ENCODE assay signal across 8 cellular contexts in the genomic region with DNA sequence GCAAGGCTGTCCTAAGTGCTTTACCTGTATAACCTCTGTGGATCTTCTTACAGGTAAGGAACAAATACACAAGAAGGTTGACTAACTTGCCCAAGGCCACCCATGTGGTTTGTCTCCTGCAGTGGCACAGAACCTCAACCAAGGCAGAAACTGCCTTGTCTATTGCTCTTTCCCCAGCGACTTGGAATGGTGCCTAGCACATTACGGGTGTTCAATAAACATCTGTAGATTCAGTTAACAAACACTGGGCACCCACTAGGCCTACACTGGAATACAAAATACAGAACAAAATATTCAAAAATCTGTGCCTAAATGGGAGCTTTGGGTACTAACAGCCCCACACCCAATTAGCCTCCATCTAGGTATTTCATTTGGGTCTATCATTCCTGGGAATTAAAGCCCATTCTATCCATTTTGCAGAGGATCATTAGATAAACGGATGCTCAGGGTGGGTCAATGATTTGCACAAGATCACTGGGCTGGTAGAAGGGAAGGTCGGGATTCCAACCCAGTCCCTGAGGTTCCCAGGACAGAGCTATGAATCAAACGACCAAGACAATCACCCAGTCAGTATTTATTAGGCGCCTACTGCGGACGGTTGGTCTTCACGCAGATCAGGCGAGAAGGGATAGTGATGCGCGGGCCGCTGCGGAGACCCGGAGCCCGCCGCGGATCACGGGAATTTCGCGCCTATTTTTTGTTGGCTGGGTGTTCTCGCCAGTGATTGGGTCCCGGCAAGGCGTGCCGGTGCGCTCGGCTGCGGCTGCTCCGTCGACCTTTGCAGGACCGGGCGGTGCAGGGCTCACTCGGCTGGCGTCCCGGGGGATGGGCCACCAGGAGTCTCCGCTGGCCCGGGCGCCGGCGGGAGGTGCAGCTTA. TPM values are rescaled to one million over a fixed set of nuclear protein-coding genes. Genes with fewer than 3 reads are reported as not detected.
DNase-seq lines count a peak whose midpoint lies in the region; ATAC-seq, FAIRE-seq and TF ChIP-seq lines count a peak whose summit lies in the region.

A gene (plus strand): TSS at position 771 of the 878 bp plus-strand sequence. CDS start 55 bp downstream, at position 826.

- TF ChIP-seq CTCF in PC-9 (conservative IDR thresholded peaks at IDR 0.05) = no peak

- peaks cover 3% of the 10 kb centered on the region; the same call in 1 of the 2 replicates for H3K36me3 ChIP-seq in PC-9 (ENCODE audit: low read depth)

- peak within 1 kb of the TSS; percentile 97 for H3K27ac ChIP-seq in PC-9

- DNase-seq in DMS79 treated with DMSO at 0.1 percent for 48 hours (lab: John Stamatoyannopoulos, UW) (peak; percentile 54), HTR-8/SVneo (ENCODE audit: insufficient read length, low spot score) (peak; percentile 62), PC-9 (peak in 1 of 2 experiments; percentile 52), left cardiac atrium (no peak), renal cortical epithelial cell (ENCODE audit: low read depth) (peak; percentile 47), NAMALWA (ENCODE audit: low spot score) (no peak)
- DNase-seq in activated naive CD4-positive, alpha-beta T cell treated with anti-CD3 and anti-CD28 coated beads, Interleukin-2, amount 50 U/mL, for 72 hours (ENCODE audit: low spot score in 2 of 2) = peak; percentile 68 to 83

- H3F3A ChIP-seq in PC-9 (ENCODE audit: insufficient read depth, low read depth) = peaks cover 8% of the 10 kb centered on the region; the same call in 1 of the 2 replicates

- no peaks in the 10 kb centered on the region for H3K9me3 ChIP-seq in PC-9 (ENCODE audit: insufficient read depth, low read depth)

- H3K4me1 ChIP-seq in PC-9 (replicated peaks; ENCODE audit: insufficient read depth) = peaks cover 30% of the 10 kb centered on the region

- FAIRE-seq in HTR-8/SVneo (lab: Jason Lieb, UNC) = no peak

- peaks cover 24% of the 10 kb centered on the region; the same call in 1 of the 2 replicates for H4K20me1 ChIP-seq in PC-9 (ENCODE audit: insufficient read depth)

- no peaks in the 10 kb centered on the region for H3K9me2 ChIP-seq in PC-9 (ENCODE audit: insufficient read depth)

- H3K27ac Mint-ChIP-seq in activated naive CD4-positive, alpha-beta T cell treated with anti-CD3 and anti-CD28 coated beads, Interleukin-2, amount 50 U/mL, for 72 hours = peak within 1 kb of the TSS; percentile 99 to 100

- peak within 1 kb of the TSS; percentile 96 for H2AFZ ChIP-seq in PC-9

- peak within 1 kb of the TSS; percentile 82 for H3K4me3 ChIP-seq in PC-9

- CTCF ChIA-PET in PC-9 (lab: Charles Lee) = interaction anchor here (0.5 to 0.6 kb wide), 2 partner anchors 41 to 672 kb away, joined by 3 to 4 read pairs; no protein-coding TSS in a partner anchor

- H3K4me2 ChIP-seq in PC-9 = peak within 1 kb of the TSS; percentile 96

- intact Hi-C loops in PC-9 (cut with micrococcal nuclease; ENCODE audit: unreplicated experiment) = loop anchor here (2.0 to 10.0 kb wide), 3 partner anchors 51 to 296 kb away; no protein-coding TSS in a partner anchor
- intact Hi-C loops in left cardiac atrium (cut with DNase I) = loop anchor here in 1 of 2 donors (5.0 kb wide), 1 partner anchor 46 kb away; no protein-coding TSS in a partner anchor

- ATAC-seq in GM21526 (IDR thresholded peaks at IDR 0.05; ENCODE audit: low FRiP score, unreplicated experiment) (peak; percentile 41), left cardiac atrium (peak; percentile 62 to 82)
- peak; percentile 65 to 66 for ATAC-seq in activated naive CD4-positive, alpha-beta T cell treated with anti-CD3 and anti-CD28 coated beads, Interleukin-2, amount 50 U/mL, for 72 hours

- POLR2A ChIA-PET in PC-9 (lab: Charles Lee; ENCODE audit: unreplicated experiment) = interaction anchor here (0.7 kb wide), 1 partner anchor 8 kb away, joined by 9 read pairs; no protein-coding TSS in a partner anchor

- H3K27me3 ChIP-seq in PC-9 (ENCODE audit: insufficient read depth, low read depth) = no peaks in the 10 kb centered on the region

- TSS peak; percentile 53 for BruUV-seq in PC-9 (replicated peaks; lab: Mats Ljungman, UMichigan)

- H3K9me3 Mint-ChIP-seq in activated naive CD4-positive, alpha-beta T cell treated with anti-CD3 and anti-CD28 coated beads, Interleukin-2, amount 50 U/mL, for 72 hours = no peaks in the 10 kb centered on the region

- H3K79me2 ChIP-seq in PC-9 (ENCODE audit: low read depth) = peaks cover 38% of the 10 kb centered on the region

- H3K36me3 Mint-ChIP-seq in activated naive CD4-positive, alpha-beta T cell treated with anti-CD3 and anti-CD28 coated beads, Interleukin-2, amount 50 U/mL, for 72 hours = peaks cover 24 to 29% of the 10 kb centered on the region in 2 donors

RNA-seq across cellular contexts. Expression of the gene that starts here (rescaled TPM):
- total RNA-seq in PC-9 (2021) (36.7 and 38.4 TPM in 2 replicates), left cardiac atrium (10 to 100 TPM; 13.2 to 19.3 TPM), renal cortical epithelial cell (15.6 and 36.2 TPM in 2 replicates)
- 10 to 100 TPM; 23.5 to 23.8 TPM for total RNA-seq in activated naive CD4-positive, alpha-beta T cell treated with anti-CD3 and anti-CD28 coated beads, Interleukin-2, amount 50 U/mL, for 72 hours

Comparison
In these comparisons a context has a peak if more than half of its experiments do, and no peak if none do; other contexts are left out.
1. DNase-seq: peak in DMS79 treated with DMSO at 0.1 percent for 48 hours (single experiment), HTR-8/SVneo (single experiment), activated naive CD4-positive, alpha-beta T cell treated with anti-CD3 and anti-CD28 coated beads, Interleukin-2, amount 50 U/mL, for 72 hours (2 of 2) and renal cortical epithelial cell (single experiment); none in left cardiac atrium (single experiment) and NAMALWA (single experiment).
2. Peak in every context shown above with its lines, with median percentiles within 50 percentile points of each other: ATAC-seq.